In the genomic region with DNA sequence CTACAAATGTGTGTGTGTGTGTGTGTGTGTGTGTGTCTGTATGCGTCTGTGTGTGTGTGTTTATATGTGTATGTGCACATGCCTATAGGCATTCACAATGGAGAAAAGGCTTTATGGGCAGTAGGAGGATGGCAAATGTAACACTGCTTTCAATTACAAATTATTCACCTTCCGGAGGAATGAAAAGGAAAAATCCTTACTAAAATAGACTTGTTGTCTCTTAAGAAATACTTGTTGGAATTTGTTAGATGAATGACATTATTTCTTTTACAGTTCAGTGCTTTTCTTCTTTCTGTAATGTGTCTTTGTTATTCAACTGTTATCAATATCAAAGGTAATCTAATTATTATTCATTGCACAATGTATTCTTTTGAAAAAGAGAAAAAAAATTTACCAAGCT, we compare ENCODE assay signal across 18 cellular contexts.
DNase-seq lines count a peak whose midpoint lies in the region; ATAC-seq and TF ChIP-seq lines count a peak whose summit lies in the region.
"Had no signal": no experiment of that assay in that cellular context is flagged by ENCODE, and none has a peak within 500 bp of the region (broad histone marks: within the 10 kb centered on the region; RNA-seq: fewer than 3 reads in every experiment).

No MANE protein-coding gene starts in this region.

- H3K36me3 ChIP-seq in neural progenitor cell (no peaks in the 10 kb centered on the region), SK-N-SH (replicated peaks in 1 of 2; ENCODE audit: control insufficient read depth in 1 of 2, insufficient read depth in 2 of 2, low read length in 1 of 2) (no peaks in the 10 kb centered on the region)
- H3K36me3 ChIP-seq: BLaER1 treated with 17β-estradiol and CSF1 and Interleukin-3, amounts not matched to agents 10 nM and 100 nM had no signal

- no peaks in the 10 kb centered on the region for H3K9me3 ChIP-seq in H9 (ENCODE audit: control insufficient read depth, low read depth, low read length)
- no peaks in the 10 kb centered on the region for H3K9me3 ChIP-seq in neural progenitor cell (ENCODE audit: low read depth)
- H3K9me3 ChIP-seq in SK-N-SH = no peaks in the 10 kb centered on the region
- H3K9me3 ChIP-seq: BLaER1 treated with 17β-estradiol and CSF1 and Interleukin-3, amounts not matched to agents 10 nM and 100 nM; Caco-2 had no signal

- no peak overlapping the region for H2AK5ac ChIP-seq in H9 (ENCODE audit: insufficient read length, low read length)

- no peak overlapping the region for H4K8ac ChIP-seq in H9 (replicated peaks; ENCODE audit: insufficient read length, low read depth, low read length)

- H3K79me1 ChIP-seq in H9 (ENCODE audit: insufficient read depth, low read depth, low read length, poor library complexity, severe bottlenecking) = no peaks in the 10 kb centered on the region

- H3K27ac ChIP-seq in H9 (ENCODE audit: insufficient read length, low read depth, low read length) (no peak overlapping the region), neural progenitor cell (no peak overlapping the region), SK-N-SH (ENCODE audit: low read depth in 2 of 2, low read length in 1 of 2) (no peak overlapping the region)
- H3K27ac ChIP-seq: BLaER1 treated with 17β-estradiol and CSF1 and Interleukin-3, amounts not matched to agents 10 nM and 100 nM; C4-2B had no signal

- H2BK12ac ChIP-seq in H9 (ENCODE audit: insufficient read length, low read depth, low read length) = no peak overlapping the region

- H3K4me1 Mint-ChIP-seq in H9 (peaks cover 10% of the 10 kb centered on the region in 2 experiments), WTC11 (peaks cover 23% of the 10 kb centered on the region), neural progenitor cell (peaks cover 3% of the 10 kb centered on the region)
- H3K4me1 Mint-ChIP-seq in activated CD4-positive, alpha-beta T cell treated with anti-CD3 and anti-CD28 coated beads, Interleukin-2, amount 10 ng/mL, durations not matched to agents 24 days and 14 days = peaks cover 2% of the 10 kb centered on the region
- H3K4me1 Mint-ChIP-seq: B cell had no signal

- CTCF ChIA-PET in WTC11 (lab: Charles Lee) (no interaction called here), SK-N-SH (lab: Yijun Ruan, JAX) (no interaction called here)

- H3K14ac ChIP-seq in H9 (ENCODE audit: insufficient read depth, low read length) = no peak overlapping the region

- TF ChIP-seq EP300 in SK-N-SH (IDR thresholded peaks at IDR 0.05; ENCODE audit: borderline replicate concordance in 1 of 2, low read depth in 1 of 2, low read length in 1 of 2) = no peak

- no peaks in the 10 kb centered on the region for H3K27me3 Mint-ChIP-seq in H9 (ENCODE audit: low read depth)
- no peaks in the 10 kb centered on the region for H3K27me3 Mint-ChIP-seq in WTC11 (ENCODE audit: low read depth)
- peaks cover 2% of the 10 kb centered on the region for H3K27me3 Mint-ChIP-seq in neural progenitor cell (ENCODE audit: insufficient read depth, low read depth)
- no peaks in the 10 kb centered on the region for H3K27me3 Mint-ChIP-seq in activated CD4-positive, alpha-beta T cell treated with anti-CD3 and anti-CD28 coated beads, Interleukin-2, amount 10 ng/mL, durations not matched to agents 24 days and 14 days
- H3K27me3 Mint-ChIP-seq: B cell; CD4-positive, alpha-beta T cell had no signal

- TF ChIP-seq RAD21 in SK-N-SH (IDR thresholded peaks at IDR 0.05; ENCODE audit: low read length) = no peak

- no peak overlapping the region for H3T11ph ChIP-seq in H9 (ENCODE audit: low read length)

- H2BK20ac ChIP-seq in H9 (ENCODE audit: low read depth, low read length, poor library complexity, severe bottlenecking) = no peak overlapping the region

- no peak overlapping the region for H2AFZ ChIP-seq in H9 (ENCODE audit: low read length)
- no peak overlapping the region for H2AFZ ChIP-seq in neural progenitor cell (replicated peaks)
- no peak overlapping the region for H2AFZ ChIP-seq in SK-N-SH (ENCODE audit: low read depth)

- no peak overlapping the region for H3K4me3 Mint-ChIP-seq in H9
- H3K4me3 Mint-ChIP-seq in WTC11 = no peak overlapping the region
- H3K4me3 Mint-ChIP-seq in neural progenitor cell = no peak overlapping the region
- H3K4me3 Mint-ChIP-seq in activated CD4-positive, alpha-beta T cell treated with anti-CD3 and anti-CD28 coated beads, Interleukin-2, amount 10 ng/mL, durations not matched to agents 24 days and 14 days = no peak overlapping the region
- H3K4me3 Mint-ChIP-seq: B cell; CD4-positive, alpha-beta T cell; CD8-positive, alpha-beta T cell had no signal

- H4K20me1 ChIP-seq in H9 (ENCODE audit: control insufficient read depth, insufficient read depth, insufficient read length) = no peaks in the 10 kb centered on the region
- no peaks in the 10 kb centered on the region for H4K20me1 ChIP-seq in neural progenitor cell (ENCODE audit: low read depth)
- no peaks in the 10 kb centered on the region for H4K20me1 ChIP-seq in SK-N-SH (ENCODE audit: insufficient read depth)
- H4K20me1 ChIP-seq: BLaER1 treated with 17β-estradiol and CSF1 and Interleukin-3, amounts not matched to agents 10 nM and 100 nM had no signal

- no peaks in the 10 kb centered on the region for H3K9me2 ChIP-seq in SK-N-SH

- H3K4me1 ChIP-seq in H9 (ENCODE audit: insufficient read depth, low read length) (peaks cover 2% of the 10 kb centered on the region; the same call in 1 of the 2 replicates), neural progenitor cell (no peaks in the 10 kb centered on the region), SK-N-SH (ENCODE audit: control insufficient read depth in 1 of 2, insufficient read depth in 2 of 2, low read depth in 1 of 2, low read length in 1 of 2) (no peaks in the 10 kb centered on the region; a peak in 1 of 4 replicates)
- H3K4me1 ChIP-seq: Caco-2 had no signal

- POLR2A ChIA-PET in WTC11 (lab: Charles Lee) = no interaction called here
- POLR2A ChIA-PET in SK-N-SH (lab: Yijun Ruan, JAX) = interaction anchor here (0.5 kb wide), 1 partner anchor 35 kb away, joined by 3 read pairs; no protein-coding TSS in a partner anchor

- ATAC-seq in WTC11 (no peak), HG03135 (IDR thresholded peaks at IDR 0.05; ENCODE audit: unreplicated experiment) (no peak)
- ATAC-seq: CD8-positive, alpha-beta T cell had no signal

- H3K4me2 ChIP-seq in H9 (ENCODE audit: insufficient read depth, insufficient read length, low read length) = no peak overlapping the region
- no peak overlapping the region for H3K4me2 ChIP-seq in neural progenitor cell
- no peak overlapping the region for H3K4me2 ChIP-seq in SK-N-SH
- H3K4me2 ChIP-seq: BLaER1 treated with 17β-estradiol and CSF1 and Interleukin-3, amounts not matched to agents 10 nM and 100 nM had no signal

- H3K9ac ChIP-seq in H9 (ENCODE audit: extremely low read depth, insufficient read length, low read length) (no peak overlapping the region), neural progenitor cell (no peak overlapping the region), SK-N-SH (no peak overlapping the region)
- H3K9ac ChIP-seq: BLaER1 treated with 17β-estradiol and CSF1 and Interleukin-3, amounts not matched to agents 10 nM and 100 nM had no signal

- H3F3A ChIP-seq in neural progenitor cell (ENCODE audit: low read depth) (no peaks in the 10 kb centered on the region), SK-N-SH (replicated peaks; ENCODE audit: insufficient read depth) (no peaks in the 10 kb centered on the region)

- H3K27me3 ChIP-seq in H9 (ENCODE audit: insufficient read depth, low read length) = no peaks in the 10 kb centered on the region
- H3K27me3 ChIP-seq in neural progenitor cell = no peaks in the 10 kb centered on the region
- no peaks in the 10 kb centered on the region for H3K27me3 ChIP-seq in SK-N-SH (ENCODE audit: insufficient read depth)
- H3K27me3 ChIP-seq: BLaER1 treated with 17β-estradiol and CSF1 and Interleukin-3, amounts not matched to agents 10 nM and 100 nM had no signal

- no peaks in the 10 kb centered on the region for H3K23me2 ChIP-seq in H9 (ENCODE audit: insufficient read length, low read depth, low read length, poor library complexity, severe bottlenecking)

- H3K18ac ChIP-seq in H9 (ENCODE audit: insufficient read length, low read depth, low read length) = no peak overlapping the region

- no CpG with 5 or more reads among the region's 2 CpGs for WGBS in H9 (ENCODE audit: extremely low coverage, insufficient read length, low lambda C conversion rate)
- 59% methylated on average over 2 of the region's 2 CpGs for WGBS in SK-N-SH (ENCODE audit: low lambda C conversion rate)

- no peak overlapping the region for H3K4ac ChIP-seq in H9 (ENCODE audit: low read depth, low read length)

- TF ChIP-seq CTCF in H9 (conservative IDR thresholded peaks at IDR 0.05) (no peak), WTC11 (IDR thresholded peaks at IDR 0.05) (no peak), neural progenitor cell (IDR thresholded peaks at IDR 0.05) (no peak), SK-N-SH (IDR thresholded peaks at IDR 0.05) (no peak)

- no peak overlapping the region for H4K91ac ChIP-seq in H9 (ENCODE audit: insufficient read length, low read depth, low read length)

- intact Hi-C loops in activated CD4-positive, alpha-beta T cell treated with anti-CD3 and anti-CD28 coated beads, Interleukin-2, amount 10 ng/mL, durations not matched to agents 24 days and 14 days (cut with micrococcal nuclease) = no loop called here

- H3K9me3 Mint-ChIP-seq in H9 = no peaks in the 10 kb centered on the region
- H3K9me3 Mint-ChIP-seq in WTC11 = no peaks in the 10 kb centered on the region
- peaks cover 4% of the 10 kb centered on the region for H3K9me3 Mint-ChIP-seq in neural progenitor cell
- H3K9me3 Mint-ChIP-seq in activated CD4-positive, alpha-beta T cell treated with anti-CD3 and anti-CD28 coated beads, Interleukin-2, amount 10 ng/mL, durations not matched to agents 24 days and 14 days = peaks cover 3% of the 10 kb centered on the region

- no peak overlapping the region for H4K5ac ChIP-seq in H9 (ENCODE audit: insufficient read length, low read depth, low read length)

- H2BK120ac ChIP-seq in H9 (ENCODE audit: low read depth, low read length, poor library complexity, severe bottlenecking) = no peak overlapping the region

- H3K27ac Mint-ChIP-seq in H9 (peak overlapping the region in 2 of 3 experiments; percentile 49 to 79; a peak in 4 of 7 replicates), WTC11 (peak overlapping the region; percentile 84; the same call in 1 of the 2 replicates), neural progenitor cell (peak overlapping the region; percentile 84)
- no peak overlapping the region for H3K27ac Mint-ChIP-seq in activated CD4-positive, alpha-beta T cell treated with anti-CD3 and anti-CD28 coated beads, Interleukin-2, amount 10 ng/mL, durations not matched to agents 24 days and 14 days
- H3K27ac Mint-ChIP-seq: B cell; CD4-positive, alpha-beta T cell; CD8-positive, alpha-beta T cell had no signal

- no peak overlapping the region for H3K56ac ChIP-seq in H9 (ENCODE audit: insufficient read length, low read depth, low read length)

- H2BK15ac ChIP-seq in H9 (ENCODE audit: low read depth, low read length) = no peak overlapping the region

- no peak overlapping the region for H2BK5ac ChIP-seq in H9 (ENCODE audit: insufficient read length, low read length)

- no peak overlapping the region for H3K23ac ChIP-seq in H9 (ENCODE audit: insufficient read length, low read depth, low read length)

- H3K79me2 ChIP-seq in H9 (ENCODE audit: insufficient read depth, low read length) (no peaks in the 10 kb centered on the region), neural progenitor cell (ENCODE audit: low read depth) (no peaks in the 10 kb centered on the region), SK-N-SH (ENCODE audit: insufficient read depth) (no peaks in the 10 kb centered on the region)

- H3K36me3 Mint-ChIP-seq in H9 (ENCODE audit: insufficient read depth in 1 of 3, low read depth in 3 of 3) (no peaks in the 10 kb centered on the region), WTC11 (no peaks in the 10 kb centered on the region), neural progenitor cell (peaks cover 42% of the 10 kb centered on the region)
- H3K36me3 Mint-ChIP-seq in activated CD4-positive, alpha-beta T cell treated with anti-CD3 and anti-CD28 coated beads, Interleukin-2, amount 10 ng/mL, durations not matched to agents 24 days and 14 days (ENCODE audit: low read depth) = no peaks in the 10 kb centered on the region
- H3K36me3 Mint-ChIP-seq: CD8-positive, alpha-beta T cell had no signal

- no peak for DNase-seq in H9
- DNase-seq in WTC11 (ENCODE audit: low spot score) = no peak
- no peak for DNase-seq in neural progenitor cell (ENCODE audit: low spot score)
- no peak for DNase-seq in SK-N-SH
- no peak for DNase-seq in activated CD4-positive, alpha-beta T cell treated with anti-CD3 and anti-CD28 coated beads, Interleukin-2, amount 10 ng/mL, durations not matched to agents 24 days and 14 days
- DNase-seq in NCI-H2081 treated with DMSO at 0.1 percent for 48 hours (lab: John Stamatoyannopoulos, UW) = no peak
- DNase-seq: 8988T; AML-193; Caco-2; Calu3; CD4-positive, alpha-beta T cell; CD8-positive, alpha-beta T cell; DMS79 treated with DMSO at 0.1 percent for 48 hours; GF-D8 had no signal

- no peak overlapping the region for H3K4me3 ChIP-seq in neural progenitor cell
- H3K4me3 ChIP-seq in SK-N-SH (ENCODE audit: low read depth in 2 of 2, low read length in 1 of 2) = no peak overlapping the region
- H3K4me3 ChIP-seq: BLaER1 treated with 17β-estradiol and CSF1 and Interleukin-3, amounts not matched to agents 10 nM and 100 nM had no signal
